15 cellular contexts compared by ENCODE assay signal in genomic region chr17:63780507-63780906, GRCh38. TPM values are rescaled to one million over a fixed set of nuclear protein-coding genes. Genes with fewer than 3 reads are reported as not detected.
DNase-seq lines count a peak whose midpoint lies in the region; ATAC-seq and TF ChIP-seq lines count a peak whose summit lies in the region.
"Had no signal": no experiment of that assay in that cellular context is flagged by ENCODE, and none has a peak within 500 bp of the region (broad histone marks: within the 10 kb centered on the region; RNA-seq: fewer than 3 reads in every experiment).

No MANE protein-coding gene starts in this region.

- H3K9me2 ChIP-seq in hepatocyte (replicated peaks; ENCODE audit: insufficient read depth) = no peaks in the 10 kb centered on the region

- no peaks in the 10 kb centered on the region for H3K27me3 ChIP-seq in hepatocyte

- peaks cover 100% of the 10 kb centered on the region for H3K79me2 ChIP-seq in hepatocyte

- no peaks in the 10 kb centered on the region for H3K9me3 ChIP-seq in hepatocyte (ENCODE audit: low read depth)
- H3K9me3 ChIP-seq: left ventricle myocardium inferior had no signal

- ATAC-seq in effector memory CD8-positive, alpha-beta T cell (replicated peaks) = no peak

- no peaks in the 10 kb centered on the region for H3K36me3 ChIP-seq in hepatocyte (replicated peaks; ENCODE audit: insufficient read depth, low read depth)

- no peak overlapping the region for H3K27ac ChIP-seq in hepatocyte
- H3K27ac ChIP-seq: left ventricle myocardium inferior had no signal

- peak overlapping the region; percentile 0 to 63 for H3K27ac Mint-ChIP-seq in effector memory CD8-positive, alpha-beta T cell

- no peak overlapping the region for H3K4me2 ChIP-seq in hepatocyte

- no peaks in the 10 kb centered on the region for H3K9me3 Mint-ChIP-seq in effector memory CD8-positive, alpha-beta T cell

- H3K36me3 Mint-ChIP-seq in effector memory CD8-positive, alpha-beta T cell (ENCODE audit: insufficient read depth) = peaks cover 15% of the 10 kb centered on the region

- no peak overlapping the region for H3K4me3 Mint-ChIP-seq in effector memory CD8-positive, alpha-beta T cell

- no peaks in the 10 kb centered on the region for H3K4me1 ChIP-seq in hepatocyte (ENCODE audit: insufficient read depth)

- peaks cover 31 to 76% of the 10 kb centered on the region in 2 donors for H3K4me1 Mint-ChIP-seq in effector memory CD8-positive, alpha-beta T cell (ENCODE audit: low read depth in 2 of 2)

- peaks cover 97% of the 10 kb centered on the region for H4K20me1 ChIP-seq in hepatocyte (ENCODE audit: insufficient read depth, poor library complexity, severe bottlenecking)

- no peak overlapping the region for H2AFZ ChIP-seq in hepatocyte

- H3K27me3 Mint-ChIP-seq in effector memory CD8-positive, alpha-beta T cell = no peaks in the 10 kb centered on the region

- no peak for TF ChIP-seq CTCF in hepatocyte (IDR thresholded peaks at IDR 0.05; ENCODE audit: poor library complexity)

- DNase-seq in DMS53 (lab: John Stamatoyannopoulos, UW) (peak; percentile 21), DMS53 treated with DMSO at 0.1 percent for 48 hours (lab: John Stamatoyannopoulos, UW; ENCODE audit: unreplicated experiment) (no peak), NCI-H510A treated with DMSO at 0.1 percent for 48 hours (lab: John Stamatoyannopoulos, UW) (peak; percentile 51), renal cortical epithelial cell (ENCODE audit: low read depth) (peak; percentile 67), hepatocyte (ENCODE audit: low spot score) (no peak), SKM-1 (lab: John Stamatoyannopoulos, UW; ENCODE audit: unreplicated experiment) (no peak)
- DNase-seq in effector memory CD8-positive, alpha-beta T cell = no peak
- no peak for DNase-seq in activated effector memory CD4-positive, alpha-beta T cell treated with Interleukin-2 at 50 U/mL for 16 hours
- DNase-seq: 8988T; activated CD4-positive, alpha-beta T cell treated with anti-CD3 and anti-CD28 coated beads for 4 hours; anterior cingulate cortex; erythroblast; left ventricle myocardium inferior; NCI-H146; retina had no signal

- H3K4me3 ChIP-seq in hepatocyte = no peak overlapping the region
- H3K4me3 ChIP-seq: left ventricle myocardium inferior had no signal

- 91% methylated on average over 1 of the region's 1 CpG for WGBS in hepatocyte (ENCODE audit: low lambda C conversion rate, missing lambda C conversion rate)

RNA-seq across cellular contexts. Expression of gene DDX42, which starts 6.5 kb away (rescaled TPM):
- total RNA-seq in renal cortical epithelial cell (45.0 and 135 TPM in 2 replicates), hepatocyte (67.6 and 79.9 TPM in 2 replicates)
- 31.1 and 36.4 TPM in 2 replicates for polyA plus RNA-seq in hepatocyte

RNA-seq across cellular contexts. Expression of gene CCDC47, which starts 7.1 kb away (rescaled TPM):
- total RNA-seq in renal cortical epithelial cell (77.1 and 178 TPM in 2 replicates), hepatocyte (79.6 and 82.7 TPM in 2 replicates)
- polyA plus RNA-seq in hepatocyte = 60.1 and 77.8 TPM in 2 replicates

RNA-seq across cellular contexts. Expression of gene STRADA, which starts 38.9 kb away (rescaled TPM):
- total RNA-seq in renal cortical epithelial cell = 10.6 and 25.9 TPM in 2 replicates
- total RNA-seq in hepatocyte = 15.3 and 19.9 TPM in 2 replicates
- polyA plus RNA-seq in hepatocyte = 24.4 and 27.6 TPM in 2 replicates

RNA-seq across cellular contexts. Expression of gene PSMC5, which starts 46.7 kb away (rescaled TPM):
- total RNA-seq in renal cortical epithelial cell = 37.0 and 132 TPM in 2 replicates
- 37.3 and 46.6 TPM in 2 replicates for total RNA-seq in hepatocyte
- 129 and 132 TPM in 2 replicates for polyA plus RNA-seq in hepatocyte

RNA-seq across cellular contexts. Expression of gene FTSJ3, which starts 47.0 kb away (rescaled TPM):
- total RNA-seq in renal cortical epithelial cell (76.1 and 100 TPM in 2 replicates), hepatocyte (27.0 and 28.5 TPM in 2 replicates)
- 28.5 and 30.0 TPM in 2 replicates for polyA plus RNA-seq in hepatocyte

Comparison
In these comparisons a context has a peak if more than half of its experiments do, and no peak if none do; other contexts are left out.
1. DNase-seq: peak in DMS53 (single experiment), NCI-H510A treated with DMSO at 0.1 percent for 48 hours (single experiment) and renal cortical epithelial cell (single experiment); none in DMS53 treated with DMSO at 0.1 percent for 48 hours (single experiment), effector memory CD8-positive, alpha-beta T cell (0 of 3), hepatocyte (single experiment), SKM-1 (single experiment) and activated effector memory CD4-positive, alpha-beta T cell treated with Interleukin-2 at 50 U/mL for 16 hours (single experiment).